ENCODE assay signal across 9 cellular contexts in genomic region chr2:64854773-64855237, GRCh38.
DNase-seq lines count a peak whose midpoint lies in the region; ATAC-seq and TF ChIP-seq lines count a peak whose summit lies in the region.
"Had no signal": no experiment of that assay in that cellular context is flagged by ENCODE, and none has a peak within 500 bp of the region (broad histone marks: within the 10 kb centered on the region; RNA-seq: fewer than 3 reads in every experiment).

No MANE protein-coding gene starts in this region.

- no peaks in the 10 kb centered on the region for H3K79me2 ChIP-seq in ACC112 (ENCODE audit: control insufficient read depth, insufficient read depth, low read length, unreplicated experiment)

- no peak for TF ChIP-seq CTCF in adrenal gland (IDR thresholded peaks at IDR 0.05)
- TF ChIP-seq CTCF in ascending aorta (IDR thresholded peaks at IDR 0.05) = no peak

- H3K9me3 ChIP-seq in adrenal gland (replicated peaks in 1 of 3) = no peaks in the 10 kb centered on the region
- no peaks in the 10 kb centered on the region for H3K9me3 ChIP-seq in ascending aorta

- ATAC-seq in GM19455 (IDR thresholded peaks at IDR 0.05; ENCODE audit: unreplicated experiment) = no peak

- H2AFZ ChIP-seq in ACC112 (ENCODE audit: low read length, unreplicated experiment) = peak overlapping the region; percentile 31

- H3K4me1 ChIP-seq in ACC112 (ENCODE audit: control insufficient read depth, insufficient read depth, low read length, unreplicated experiment) (peaks cover 50% of the 10 kb centered on the region), adrenal gland (replicated peaks in 1 of 2) (peaks cover 30 to 36% of the 10 kb centered on the region in 2 donors), ascending aorta (peaks cover 15 to 31% of the 10 kb centered on the region in 2 donors)

- 64 to 100% (median 85%) methylated on average over 1 of the region's 1 CpG for WGBS in adrenal gland, 4 donors

- H3K27ac ChIP-seq in ACC112 (ENCODE audit: low read depth, low read length) (no peak overlapping the region), adrenal gland (peak overlapping the region in 1 of 5 donors; percentile 20), ascending aorta (no peak overlapping the region)

- DNase-seq in HT1080 (ENCODE audit: low read depth) (peak; percentile 64), adrenal gland (peak in 6 of 7 donors; percentile 50 to 86 (median 65)), medulla oblongata (ENCODE audit: extremely low spot score) (peak; percentile 79), ascending aorta (ENCODE audit: low spot score in 2 of 2) (no peak), GM03348 (ENCODE audit: low spot score) (no peak), NCI-H1048 (lab: John Stamatoyannopoulos, UW) (no peak)
- DNase-seq: NCI-H748 treated with DMSO at 0.1 percent for 48 hours had no signal

- TF ChIP-seq POLR2A in adrenal gland (IDR thresholded peaks at IDR 0.05) = no peak

- H3K27me3 ChIP-seq in ACC112 (ENCODE audit: insufficient read depth, low read length) (no peaks in the 10 kb centered on the region), adrenal gland (no peaks in the 10 kb centered on the region), ascending aorta (no peaks in the 10 kb centered on the region)

- H3K36me3 ChIP-seq in ACC112 (ENCODE audit: insufficient read depth, low read length) = no peaks in the 10 kb centered on the region
- no peaks in the 10 kb centered on the region for H3K36me3 ChIP-seq in adrenal gland (replicated peaks in 1 of 2)
- H3K36me3 ChIP-seq in ascending aorta = no peaks in the 10 kb centered on the region

- no peak overlapping the region for H3K4me3 ChIP-seq in ACC112 (ENCODE audit: low read depth, low read length)
- H3K4me3 ChIP-seq in adrenal gland = no peak overlapping the region
- H3K4me3 ChIP-seq in ascending aorta = no peak overlapping the region

- intact Hi-C loops in adrenal gland (cut with DNase I) = no loop called here
- intact Hi-C loops in ascending aorta (cut with DNase I) = no loop called here

Comparison
In these comparisons a context has a peak if more than half of its experiments do, and no peak if none do; other contexts are left out.
1. DNase-seq: peak in HT1080 (single experiment), adrenal gland (6 of 7) and medulla oblongata (single experiment); none in ascending aorta (0 of 2), GM03348 (single experiment) and NCI-H1048 (single experiment).